In the genomic region with DNA sequence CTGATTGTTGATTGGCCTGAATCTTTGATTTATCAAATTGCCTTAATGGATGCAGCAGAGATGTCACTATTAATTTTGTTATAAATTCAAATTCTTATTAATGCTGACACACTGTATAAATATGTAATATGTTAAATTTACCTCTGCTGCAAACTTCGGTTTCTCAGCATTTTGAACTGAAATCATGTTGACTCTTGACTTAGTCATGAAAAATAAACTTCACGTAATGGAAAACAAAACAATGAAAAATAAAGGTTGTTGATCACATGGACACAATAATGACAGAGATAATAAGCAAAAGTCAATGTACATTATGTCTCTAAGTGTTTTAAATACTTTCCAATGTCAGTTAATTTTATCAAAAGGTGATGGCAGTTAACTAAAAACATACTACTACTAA, we compare ENCODE assay signal across 22 cellular contexts.
DNase-seq lines count a peak whose midpoint lies in the region; ATAC-seq, FAIRE-seq and TF ChIP-seq lines count a peak whose summit lies in the region.
"Had no signal": no experiment of that assay in that cellular context is flagged by ENCODE, and none has a peak within 500 bp of the region (broad histone marks: within the 10 kb centered on the region; RNA-seq: fewer than 3 reads in every experiment).

No MANE protein-coding gene starts in this region.

- TF ChIP-seq RAD21 in A549 (conservative IDR thresholded peaks at IDR 0.05 in 1 of 2, IDR thresholded peaks at IDR 0.05 in 1 of 2) (no peak), IMR-90 (IDR thresholded peaks at IDR 0.05; ENCODE audit: low read length) (no peak), SK-N-SH (IDR thresholded peaks at IDR 0.05; ENCODE audit: low read length) (no peak)

- H3K9me2 ChIP-seq in SK-N-SH: no peaks in the 10 kb centered on the region

- H4K5ac ChIP-seq in IMR-90 (ENCODE audit: low read depth, low read length): no peak overlapping the region

- intact Hi-C loops in IMR-90 (cut with micrococcal nuclease) (loop anchor here (10.0 kb wide), 1 partner anchor 822 kb away; no protein-coding TSS in a partner anchor), adrenal gland (cut with DNase I) (no loop called here)

- TF ChIP-seq CTCF in A549 (IDR thresholded peaks at IDR 0.05) (no peak), IMR-90 (conservative IDR thresholded peaks at IDR 0.05; ENCODE audit: low read depth, low read length) (no peak), SK-N-SH (IDR thresholded peaks at IDR 0.05) (no peak), epithelial cell of esophagus (IDR thresholded peaks at IDR 0.05; ENCODE audit: insufficient read depth, low read depth, low read length, missing control alignments) (no peak), adrenal gland (IDR thresholded peaks at IDR 0.05) (no peak), brain microvascular endothelial cell (IDR thresholded peaks at IDR 0.05; ENCODE audit: low read depth, low read length, missing control alignments) (no peak)

- H3K36me3 ChIP-seq in IMR-90 (ENCODE audit: control insufficient read depth, insufficient read depth, low read length) (no peaks in the 10 kb centered on the region), SK-N-SH (replicated peaks in 1 of 2; ENCODE audit: control insufficient read depth in 1 of 2, insufficient read depth in 2 of 2, low read length in 1 of 2) (no peaks in the 10 kb centered on the region), adrenal gland (replicated peaks in 1 of 2) (no peaks in the 10 kb centered on the region), brain microvascular endothelial cell (replicated peaks) (no peaks in the 10 kb centered on the region)
- H3K36me3 ChIP-seq: HAP-1 had no signal

- no peak overlapping the region for H2BK15ac ChIP-seq in IMR-90 (ENCODE audit: low read depth, low read length)

- no peak overlapping the region for H3K56ac ChIP-seq in IMR-90 (ENCODE audit: extremely low read depth, insufficient read depth, low read length)

- H3K18ac ChIP-seq in IMR-90 (ENCODE audit: low read depth, low read length): no peak overlapping the region

- CTCF ChIA-PET in A549 (lab: Yijun Ruan, JAX) (interaction anchor here (0.6 kb wide), 1 partner anchor 186 kb away, joined by 5 read pairs; no protein-coding TSS in a partner anchor), IMR-90 (lab: Yijun Ruan, JAX) (interaction anchor here (0.6 to 1.0 kb wide), 3 partner anchors 13 to 278 kb away, joined by 3 to 4 read pairs (median 4); no protein-coding TSS in a partner anchor), SK-N-SH (lab: Yijun Ruan, JAX) (no interaction called here)

- TF ChIP-seq EP300 in A549 (IDR thresholded peaks at IDR 0.05): no peak
- TF ChIP-seq EP300 in SK-N-SH (IDR thresholded peaks at IDR 0.05; ENCODE audit: borderline replicate concordance in 1 of 2, low read depth in 1 of 2, low read length in 1 of 2): no peak

- H2AK5ac ChIP-seq in IMR-90 (ENCODE audit: low read depth, low read length): no peak overlapping the region

- no peak for FAIRE-seq in A549 (lab: Jason Lieb, UNC)
- FAIRE-seq: A204.1, GM12891, GM18507, H54 had no signal

- no TSS peak for BruUV-seq in IMR-90 (replicated peaks; lab: Mats Ljungman, UMichigan)

- no peak overlapping the region for H3K27ac ChIP-seq in A549
- no peak overlapping the region for H3K27ac ChIP-seq in IMR-90 (ENCODE audit: insufficient read depth, low read length)
- no peak overlapping the region for H3K27ac ChIP-seq in SK-N-SH (ENCODE audit: low read depth in 2 of 2, low read length in 1 of 2)
- no peak overlapping the region for H3K27ac ChIP-seq in adrenal gland
- no peak overlapping the region for H3K27ac ChIP-seq in brain microvascular endothelial cell
- H3K27ac ChIP-seq: 22Rv1 had no signal

- H3F3A ChIP-seq in SK-N-SH (replicated peaks; ENCODE audit: insufficient read depth): peaks cover 6% of the 10 kb centered on the region

- no peak overlapping the region for H3K4me3 ChIP-seq in A549
- no peak overlapping the region for H3K4me3 ChIP-seq in IMR-90 (ENCODE audit: insufficient read depth, low read depth, low read length)
- H3K4me3 ChIP-seq in SK-N-SH (ENCODE audit: low read depth in 2 of 2, low read length in 1 of 2): no peak overlapping the region
- no peak overlapping the region for H3K4me3 ChIP-seq in epithelial cell of esophagus (ENCODE audit: low read length)
- no peak overlapping the region for H3K4me3 ChIP-seq in adrenal gland
- no peak overlapping the region for H3K4me3 ChIP-seq in brain microvascular endothelial cell (ENCODE audit: low read depth, low read length)
- H3K4me3 ChIP-seq: HAP-1 had no signal

- no peak overlapping the region for H4K91ac ChIP-seq in IMR-90 (ENCODE audit: insufficient read depth, low read depth, low read length)

- H3K4me1 ChIP-seq in A549: peaks cover 36% of the 10 kb centered on the region; the same call in 2 of the 3 replicates
- peaks cover 2% of the 10 kb centered on the region for H3K4me1 ChIP-seq in IMR-90 (ENCODE audit: control insufficient read depth, insufficient read depth, low read length)
- H3K4me1 ChIP-seq in SK-N-SH (ENCODE audit: control insufficient read depth in 1 of 2, insufficient read depth in 2 of 2, low read depth in 1 of 2, low read length in 1 of 2): peaks cover 0 to 11% of the 10 kb centered on the region in 2 experiments; a peak in 2 of 4 replicates
- peaks cover 3 to 12% of the 10 kb centered on the region in 2 donors for H3K4me1 ChIP-seq in adrenal gland (replicated peaks in 1 of 2)

- WGBS in A549 (ENCODE audit: missing lambda C conversion rate): 4% methylated on average over 2 of the region's 2 CpGs
- whole genome bisulfite sequencing in IMR-90 (ENCODE audit: extremely low coverage in 2 of 2, insufficient read length in 1 of 2), 2 experiments: no CpG with 5 or more reads among the region's 2 CpGs
- WGBS in SK-N-SH (ENCODE audit: low lambda C conversion rate): 72% methylated on average over 2 of the region's 2 CpGs
- WGBS in adrenal gland, 4 donors: 82 to 91% (median 88%) methylated on average over 2 of the region's 2 CpGs

- no peak overlapping the region for H3K23ac ChIP-seq in IMR-90 (ENCODE audit: low read depth, low read length)

- POLR2A ChIA-PET in A549 (lab: Yijun Ruan, JAX) (no interaction called here), IMR-90 (lab: Charles Lee; ENCODE audit: unreplicated experiment) (no interaction called here), SK-N-SH (lab: Yijun Ruan, JAX) (no interaction called here)

- no peaks in the 10 kb centered on the region for H3K79me2 ChIP-seq in SK-N-SH (ENCODE audit: insufficient read depth)

- no peak for ATAC-seq in A549
- no peak for ATAC-seq in IMR-90 (ENCODE audit: low read depth)
- no peak for ATAC-seq in HG03039 (IDR thresholded peaks at IDR 0.05; ENCODE audit: unreplicated experiment)

- H3K14ac ChIP-seq in IMR-90 (replicated peaks; ENCODE audit: low read depth, low read length): no peak overlapping the region

- H3K4ac ChIP-seq in IMR-90 (ENCODE audit: low read depth, low read length): no peak overlapping the region

- DNase-seq in A549 (ENCODE audit: low read depth in 1 of 2, low spot score in 1 of 2) (peak in 1 of 2 experiments; percentile 12), IMR-90 (no peak), SK-N-SH (no peak), epithelial cell of esophagus (ENCODE audit: low read depth) (peak; percentile 4), adrenal gland (no peak), brain microvascular endothelial cell (no peak), GM03348 (ENCODE audit: low spot score) (no peak)
- DNase-seq: C1 segment of cervical spinal cord; Calu3; CD4-positive, alpha-beta memory T cell; DMS153; DND-41; GDM1; GOT3; HFFc6 had no signal

- H3K9ac ChIP-seq in IMR-90 (ENCODE audit: low read depth, low read length) (no peak overlapping the region), SK-N-SH (no peak overlapping the region)

- H3K9me1 ChIP-seq in IMR-90 (ENCODE audit: insufficient read depth, low read length): no peaks in the 10 kb centered on the region

- no peaks in the 10 kb centered on the region for H3K79me1 ChIP-seq in IMR-90 (ENCODE audit: low read depth in 1 of 2, low read length in 2 of 2)

- H3K27me3 ChIP-seq in IMR-90 (ENCODE audit: control insufficient read depth, insufficient read depth, low read length): no peaks in the 10 kb centered on the region
- no peaks in the 10 kb centered on the region for H3K27me3 ChIP-seq in SK-N-SH (ENCODE audit: insufficient read depth)
- no peaks in the 10 kb centered on the region for H3K27me3 ChIP-seq in adrenal gland
- H3K27me3 ChIP-seq in brain microvascular endothelial cell (replicated peaks): no peaks in the 10 kb centered on the region

- in situ Hi-C loops in IMR-90 (cut with MboI; ENCODE audit: low sequenced_read_pairs): no loop called here
- in situ Hi-C loops in brain microvascular endothelial cell (cut with HindIII; ENCODE audit: low pct_ligation_motif_present, low sequenced_read_pairs): no loop called here

- H4K20me1 ChIP-seq in IMR-90 (ENCODE audit: insufficient read depth, low read length) (no peaks in the 10 kb centered on the region), SK-N-SH (ENCODE audit: insufficient read depth) (no peaks in the 10 kb centered on the region)

- H2BK20ac ChIP-seq in IMR-90 (ENCODE audit: low read depth, low read length): no peak overlapping the region

- TF ChIP-seq POLR2A in A549 (IDR thresholded peaks at IDR 0.05; ENCODE audit: low read length) (no peak), IMR-90 (IDR thresholded peaks at IDR 0.05; ENCODE audit: low read depth, low read length) (no peak), adrenal gland (IDR thresholded peaks at IDR 0.05) (no peak)

- no peak overlapping the region for H4K8ac ChIP-seq in IMR-90 (ENCODE audit: low read depth in 2 of 2, low read length in 2 of 2)

- H2BK120ac ChIP-seq in IMR-90 (ENCODE audit: low read depth, low read length): no peak overlapping the region

- dilution Hi-C loops in IMR-90 (cut with HindIII; ENCODE audit: low sequenced_read_pairs, unreplicated experiment): no loop called here

- H2AK9ac ChIP-seq in IMR-90 (replicated peaks; ENCODE audit: low read depth, low read length, poor library complexity): no peak overlapping the region

- H3K9me3 ChIP-seq in A549 (no peaks in the 10 kb centered on the region), IMR-90 (ENCODE audit: control insufficient read depth, insufficient read depth, low read length) (no peaks in the 10 kb centered on the region), SK-N-SH (no peaks in the 10 kb centered on the region), adrenal gland (replicated peaks in 1 of 3) (no peaks in the 10 kb centered on the region)
- H3K9me3 ChIP-seq: HAP-1 had no signal

- H2AFZ ChIP-seq in IMR-90 (replicated peaks; ENCODE audit: low read length, poor library complexity) (no peak overlapping the region), SK-N-SH (ENCODE audit: low read depth) (no peak overlapping the region)

- no peak overlapping the region for H2BK5ac ChIP-seq in IMR-90 (ENCODE audit: low read depth, low read length, poor library complexity, severe bottlenecking)

- H3K4me2 ChIP-seq in A549: peak overlapping the region; percentile 41; the same call in 2 of the 3 replicates
- no peak overlapping the region for H3K4me2 ChIP-seq in IMR-90 (ENCODE audit: low read depth, low read length)
- H3K4me2 ChIP-seq in SK-N-SH: no peak overlapping the region

TF ChIP-seq in A549, 52 proteins besides CTCF, POLR2A, EP300 and RAD21 (continues in another document):
- no peak for TF ChIP-seq FOSL2 (IDR thresholded peaks at IDR 0.05)
- peak; percentile 63 for TF ChIP-seq FOSL2 (CRISPR knock-in tag; IDR thresholded peaks at IDR 0.05)

TF ChIP-seq in IMR-90, 13 proteins besides CTCF, POLR2A, EP300 and RAD21 (continues in another document):
- TF ChIP-seq MAZ (IDR thresholded peaks at IDR 0.05; ENCODE audit: borderline replicate concordance, low read depth, low read length): no peak

TF ChIP-seq in SK-N-SH, 30 proteins besides CTCF, POLR2A, EP300 and RAD21 (continues in another document):
- TF ChIP-seq RXRA (IDR thresholded peaks at IDR 0.05; ENCODE audit: borderline replicate concordance, low read depth): no peak
